ENCODE assay signal across 24 cellular contexts in the genomic region with DNA sequence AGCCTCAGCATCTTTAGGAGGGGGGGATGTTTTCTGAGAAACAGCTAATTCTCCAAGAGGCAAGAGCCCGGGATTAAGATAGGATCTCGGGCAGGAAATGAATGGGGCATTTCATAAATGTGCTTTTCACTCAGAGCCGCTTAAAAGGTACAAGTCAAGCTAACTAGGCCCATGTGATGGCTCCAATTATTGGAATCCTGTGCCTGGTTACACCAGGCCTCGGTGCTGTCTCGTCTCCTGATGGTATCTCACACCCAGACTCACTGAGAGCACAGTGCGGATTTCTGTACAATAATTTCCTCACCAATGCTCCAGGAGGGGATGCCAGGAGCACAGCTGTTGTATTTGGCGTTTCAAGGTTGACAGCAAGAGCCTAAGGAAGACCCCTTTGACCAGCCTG.
"Had no signal": no experiment of that assay in that cellular context is flagged by ENCODE, and none has a peak within 500 bp of the region (broad histone marks: within the 10 kb centered on the region; RNA-seq: fewer than 3 reads in every experiment).

No MANE protein-coding gene starts in this region.

- H3K36me3 Mint-ChIP-seq: activated CD4-positive, alpha-beta memory T cell treated with anti-CD3 and anti-CD28 coated beads for 36 hours; activated naive CD4-positive, alpha-beta T cell treated with anti-CD3 and anti-CD28 coated beads, Interleukin-2, amount 10 ng/mL, durations not matched to agents 7 days and 5 days; activated naive CD8-positive, alpha-beta T cell treated with anti-CD3 and anti-CD28 coated beads for 36 hours had no signal

- H3K4me3 Mint-ChIP-seq: activated CD4-positive, alpha-beta memory T cell treated with anti-CD3 and anti-CD28 coated beads for 36 hours; activated CD4-positive, alpha-beta T cell treated with anti-CD3 and anti-CD28 coated beads, Interleukin-2, amount 10 ng/mL, durations not matched to agents 7 days and 5 days; activated naive CD4-positive, alpha-beta T cell treated with anti-CD3 and anti-CD28 coated beads, Interleukin-2, amount 10 ng/mL, durations not matched to agents 7 days and 5 days; activated naive CD8-positive, alpha-beta T cell treated with anti-CD3 and anti-CD28 coated beads for 36 hours; activated T-helper 17 cell treated with anti-CD3 and anti-CD28 coated beads, Interleukin-2, amount 50 U/mL, for 72 hours; T-helper 17 cell had no signal

- H3K9me3 Mint-ChIP-seq: activated CD4-positive, alpha-beta memory T cell treated with anti-CD3 and anti-CD28 coated beads for 36 hours; activated CD4-positive, alpha-beta T cell treated with anti-CD3 and anti-CD28 coated beads, Interleukin-2, amount 10 ng/mL, durations not matched to agents 7 days and 5 days; activated naive CD4-positive, alpha-beta T cell treated with anti-CD3 and anti-CD28 coated beads, Interleukin-2, amount 10 ng/mL, durations not matched to agents 7 days and 5 days; activated naive CD8-positive, alpha-beta T cell treated with anti-CD3 and anti-CD28 coated beads for 36 hours; activated T-helper 17 cell treated with anti-CD3 and anti-CD28 coated beads, Interleukin-2, amount 50 U/mL, for 72 hours had no signal

- H3K27ac Mint-ChIP-seq: activated CD4-positive, alpha-beta memory T cell treated with anti-CD3 and anti-CD28 coated beads for 36 hours; activated CD4-positive, alpha-beta T cell treated with anti-CD3 and anti-CD28 coated beads, Interleukin-2, amount 10 ng/mL, durations not matched to agents 7 days and 5 days; activated naive CD4-positive, alpha-beta T cell treated with anti-CD3 and anti-CD28 coated beads, Interleukin-2, amount 10 ng/mL, durations not matched to agents 7 days and 5 days; activated naive CD8-positive, alpha-beta T cell treated with anti-CD3 and anti-CD28 coated beads for 36 hours; activated T-helper 17 cell treated with anti-CD3 and anti-CD28 coated beads, Interleukin-2, amount 50 U/mL, for 72 hours; T-helper 17 cell had no signal

- H3K27ac ChIP-seq: Peyer's patch, RWPE1, SJCRH30 had no signal

- DNase-seq: activated CD4-positive, alpha-beta memory T cell treated with anti-CD3 and anti-CD28 coated beads for 36 hours; activated CD4-positive, alpha-beta T cell treated with anti-CD3 and anti-CD28 coated beads, Interleukin-2, amount 10 ng/mL, durations not matched to agents 7 days and 5 days; activated CD4-positive, CD25-positive, alpha-beta regulatory T cell; activated gamma-delta T cell treated with Interleukin-2 at 50 U/mL for 16 hours; activated naive CD8-positive, alpha-beta T cell treated with anti-CD3 and anti-CD28 coated beads for 36 hours; activated T-cell treated with anti-CD3 and anti-CD28 coated beads for 4 hours; activated T-cell treated with anti-CD3 and anti-CD28 coated beads, Interleukin-2, amount 50 U/mL, for 48 hours; anterior cingulate cortex; caudate nucleus; Karpas-422; NCI-H1694; NCI-H2029 treated with DMSO at 0.1 percent for 48 hours; NCI-H446; NCI-H524; Right ventricle myocardium superior; SJCRH30; T-helper 17 cell; T1000 had no signal

- H3K27me3 Mint-ChIP-seq: activated CD4-positive, alpha-beta memory T cell treated with anti-CD3 and anti-CD28 coated beads for 36 hours; activated naive CD8-positive, alpha-beta T cell treated with anti-CD3 and anti-CD28 coated beads for 36 hours had no signal

- H3K4me1 ChIP-seq: Peyer's patch, SJCRH30 had no signal

- H3K36me3 ChIP-seq: Peyer's patch, SJCRH30 had no signal

- H3K4me3 ChIP-seq: K562, Peyer's patch, SJCRH30 had no signal

- H3K9me3 ChIP-seq: Peyer's patch, SJCRH30 had no signal

- FAIRE-seq: K562, TTC549 had no signal

- H3K27me3 ChIP-seq: Peyer's patch, SJCRH30 had no signal
